ENCODE assay signal across 8 cellular contexts in the genomic region with DNA sequence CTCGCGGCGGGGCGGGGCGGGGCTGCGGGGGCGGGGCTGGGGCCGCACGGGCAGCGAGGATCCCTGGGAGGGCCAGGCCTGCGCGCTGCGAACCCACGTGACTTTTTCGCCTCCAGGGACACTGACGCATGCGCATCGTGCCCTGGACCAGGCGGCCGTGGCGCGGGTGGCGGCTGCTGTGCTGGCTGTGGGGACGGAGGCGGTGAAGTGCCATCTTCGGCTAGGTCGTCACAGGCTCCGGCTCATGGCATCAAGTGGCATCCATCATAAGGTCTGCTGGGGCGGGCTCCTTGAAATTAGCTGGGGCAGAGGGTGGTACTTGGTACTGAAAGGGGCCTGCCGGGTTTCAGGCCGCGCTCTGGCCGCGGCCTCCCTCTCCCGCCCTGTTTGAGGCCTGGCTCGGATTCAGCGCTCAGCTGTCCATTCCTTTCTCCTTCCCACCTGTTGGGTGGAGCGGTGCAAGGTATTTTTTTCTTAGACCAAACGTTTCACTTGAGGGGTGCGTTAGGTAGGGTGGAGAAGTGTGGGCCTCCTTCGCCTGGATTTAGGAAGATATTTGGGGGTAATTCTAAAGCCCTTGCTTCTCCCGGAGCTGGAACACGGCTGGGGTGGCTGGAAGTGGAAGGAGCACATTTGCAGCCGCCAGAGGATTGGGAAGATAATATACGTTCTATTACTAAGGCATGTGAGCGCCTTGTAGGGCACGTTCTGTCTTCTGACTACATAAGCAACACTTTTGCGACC. TPM values are rescaled to one million over a fixed set of nuclear protein-coding genes. Genes with fewer than 3 reads are reported as not detected.
DNase-seq lines count a peak whose midpoint lies in the region; ATAC-seq and TF ChIP-seq lines count a peak whose summit lies in the region.

A gene with protein sequence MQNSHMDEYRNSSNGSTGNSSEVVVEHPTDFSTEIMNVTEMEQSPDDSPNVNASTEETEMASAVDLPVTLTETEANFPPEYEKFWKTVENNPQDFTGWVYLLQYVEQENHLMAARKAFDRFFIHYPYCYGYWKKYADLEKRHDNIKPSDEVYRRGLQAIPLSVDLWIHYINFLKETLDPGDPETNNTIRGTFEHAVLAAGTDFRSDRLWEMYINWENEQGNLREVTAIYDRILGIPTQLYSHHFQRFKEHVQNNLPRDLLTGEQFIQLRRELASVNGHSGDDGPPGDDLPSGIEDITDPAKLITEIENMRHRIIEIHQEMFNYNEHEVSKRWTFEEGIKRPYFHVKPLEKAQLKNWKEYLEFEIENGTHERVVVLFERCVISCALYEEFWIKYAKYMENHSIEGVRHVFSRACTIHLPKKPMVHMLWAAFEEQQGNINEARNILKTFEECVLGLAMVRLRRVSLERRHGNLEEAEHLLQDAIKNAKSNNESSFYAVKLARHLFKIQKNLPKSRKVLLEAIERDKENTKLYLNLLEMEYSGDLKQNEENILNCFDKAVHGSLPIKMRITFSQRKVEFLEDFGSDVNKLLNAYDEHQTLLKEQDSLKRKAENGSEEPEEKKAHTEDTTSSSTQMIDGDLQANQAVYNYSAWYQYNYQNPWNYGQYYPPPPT (plus strand): TSS at position 138 of the 744 bp plus-strand sequence. CDS start 11,124 bp downstream, outside the sequence.

- no peak within 1 kb of the TSS for H2BK20ac ChIP-seq in IMR-90 (ENCODE audit: low read depth, low read length)

- WGBS in IMR-90 (ENCODE audit: extremely low coverage in 2 of 2, insufficient read length in 1 of 2), 2 experiments = 0% methylated on average over 10 of the region's 48 CpGs; no CpG with 5 or more reads in 1 of the 2 experiments

- peak; percentile 90 for TF ChIP-seq POLR2A in IMR-90 (IDR thresholded peaks at IDR 0.05; ENCODE audit: low read depth, low read length)

- H3K27me3 ChIP-seq in IMR-90 (ENCODE audit: control insufficient read depth, insufficient read depth, low read length) = no peaks in the 10 kb centered on the region
- no peaks in the 10 kb centered on the region for H3K27me3 ChIP-seq in mononuclear cell (ENCODE audit: insufficient read depth, low read length)

- peak within 1 kb of the TSS; percentile 30 for H3K18ac ChIP-seq in IMR-90 (ENCODE audit: low read depth, low read length)

- intact Hi-C loops in IMR-90 (cut with micrococcal nuclease) (loop anchor here (1.0 kb wide), 1 partner anchor 169 kb away; a partner anchor contains a TSS), OCI-LY7 (cut with micrococcal nuclease; ENCODE audit: unreplicated experiment) (loop anchor here (2.0 to 5.0 kb wide), 3 partner anchors 51 to 168 kb away; a partner anchor contains a TSS)

- H2BK120ac ChIP-seq in IMR-90 (ENCODE audit: low read depth, low read length) = 0 out of 2 replicates have a peak within 1 kb of the TSS, but pooled peaks have one; percentile 11

- H3K36me3 ChIP-seq in IMR-90 (ENCODE audit: control insufficient read depth, insufficient read depth, low read length) (no peaks in the 10 kb centered on the region), OCI-LY7 (ENCODE audit: insufficient read depth, low read length) (peaks cover 25% of the 10 kb centered on the region)

- H3K4me1 ChIP-seq in IMR-90 (ENCODE audit: control insufficient read depth, insufficient read depth, low read length) = no peaks in the 10 kb centered on the region
- H3K4me1 ChIP-seq in OCI-LY7 (ENCODE audit: insufficient read depth, low read length, poor library complexity, severe bottlenecking) = peaks cover 37% of the 10 kb centered on the region
- peaks cover 36% of the 10 kb centered on the region for H3K4me1 ChIP-seq in mononuclear cell (ENCODE audit: insufficient read depth, low read length)

- peak within 1 kb of the TSS; percentile 55 to 91 for H4K8ac ChIP-seq in IMR-90 (ENCODE audit: low read depth in 2 of 2, low read length in 2 of 2)

- POLR2A ChIA-PET in IMR-90 (lab: Charles Lee; ENCODE audit: unreplicated experiment) = interaction anchor here (0.6 kb wide), 1 partner anchor 156 kb away, joined by 3 read pairs; no protein-coding TSS in a partner anchor
- POLR2A ChIA-PET in OCI-LY7 (lab: Charles Lee) = interaction anchor here (1.0 to 2.0 kb wide), 11 partner anchors 11 to 187 kb away, joined by 3 to 6 read pairs (median 5); a partner anchor contains a TSS

- H3K23ac ChIP-seq in IMR-90 (ENCODE audit: low read depth, low read length) = peak within 1 kb of the TSS; percentile 95

- H4K20me1 ChIP-seq in IMR-90 (ENCODE audit: insufficient read depth, low read length) (peaks cover 48% of the 10 kb centered on the region), OCI-LY7 (ENCODE audit: insufficient read depth, low read length) (peaks cover 16% of the 10 kb centered on the region; the same call in 1 of the 2 replicates)

- H3K27ac ChIP-seq in IMR-90 (ENCODE audit: insufficient read depth, low read length) = peak within 1 kb of the TSS; percentile 68
- peak within 1 kb of the TSS; percentile 58 for H3K27ac ChIP-seq in OCI-LY7 (ENCODE audit: low read depth, low read length, poor library complexity, severe bottlenecking)

- H2BK5ac ChIP-seq in IMR-90 (ENCODE audit: low read depth, low read length, poor library complexity, severe bottlenecking) = peak within 1 kb of the TSS; percentile 62

- H3K9me1 ChIP-seq in IMR-90 (ENCODE audit: insufficient read depth, low read length) = 0 out of 2 replicates have a peak, but pooled peaks cover 3% of the 10 kb centered on the region

- no peak for TF ChIP-seq CTCF in IMR-90 (conservative IDR thresholded peaks at IDR 0.05; ENCODE audit: low read depth, low read length)
- no peak for TF ChIP-seq CTCF in OCI-LY7 (conservative IDR thresholded peaks at IDR 0.05; ENCODE audit: low read length)
- TF ChIP-seq CTCF in epithelial cell of esophagus (IDR thresholded peaks at IDR 0.05; ENCODE audit: insufficient read depth, low read depth, low read length, missing control alignments) = no peak

- H3K4me2 ChIP-seq in IMR-90 (ENCODE audit: low read depth, low read length) = peak within 1 kb of the TSS; percentile 83
- H3K4me2 ChIP-seq in OCI-LY7 (ENCODE audit: low read length) = peak within 1 kb of the TSS; percentile 85

- H2AK5ac ChIP-seq in IMR-90 (ENCODE audit: low read depth, low read length) = peak within 1 kb of the TSS; percentile 86

- no peak for TF ChIP-seq RAD21 in IMR-90 (IDR thresholded peaks at IDR 0.05; ENCODE audit: low read length)

- BruUV-seq in IMR-90 (replicated peaks; lab: Mats Ljungman, UMichigan) = TSS peak; percentile 53
- BruUV-seq in OCI-LY7 (replicated peaks; lab: Mats Ljungman, UMichigan) = TSS peak; percentile 56

- in situ Hi-C loops in IMR-90 (cut with MboI; ENCODE audit: low sequenced_read_pairs) = no loop called here

- H4K91ac ChIP-seq in IMR-90 (ENCODE audit: insufficient read depth, low read depth, low read length) = peak within 1 kb of the TSS; percentile 57; the same call in 1 of the 2 replicates

- H3K9me2 ChIP-seq in OCI-LY7 (ENCODE audit: insufficient read depth, low read length) = no peaks in the 10 kb centered on the region

- CTCF ChIA-PET in IMR-90 (lab: Yijun Ruan, JAX) (no interaction called here), OCI-LY7 (lab: Charles Lee; ENCODE audit: unreplicated experiment) (interaction anchor here (0.9 kb wide), 1 partner anchor 122 kb away, joined by 3 read pairs; a partner anchor contains a TSS)

- peak within 1 kb of the TSS; percentile 97 for H3K14ac ChIP-seq in IMR-90 (replicated peaks; ENCODE audit: low read depth, low read length)

- H3K9me3 ChIP-seq in IMR-90 (ENCODE audit: control insufficient read depth, insufficient read depth, low read length) (no peaks in the 10 kb centered on the region), OCI-LY7 (ENCODE audit: low read length) (no peaks in the 10 kb centered on the region), mononuclear cell (ENCODE audit: low read depth, low read length) (no peaks in the 10 kb centered on the region)

- H3K79me1 ChIP-seq in IMR-90 (ENCODE audit: low read depth in 1 of 2, low read length in 2 of 2) = peaks cover under 1 to 19% of the 10 kb centered on the region in 2 experiments; a peak in 2 of 4 replicates

- peak within 1 kb of the TSS; percentile 83 for H4K5ac ChIP-seq in IMR-90 (ENCODE audit: low read depth, low read length)

- H2AFZ ChIP-seq in IMR-90 (replicated peaks; ENCODE audit: low read length, poor library complexity) (peak within 1 kb of the TSS; percentile 99), OCI-LY7 (ENCODE audit: low read length) (peak within 1 kb of the TSS; percentile 100)

- peak within 1 kb of the TSS; percentile 98 for H2AK9ac ChIP-seq in IMR-90 (replicated peaks; ENCODE audit: low read depth, low read length, poor library complexity)

- peak; percentile 61 for DNase-seq in DMS114 treated with DMSO at 0.1 percent for 48 hours (lab: John Stamatoyannopoulos, UW; ENCODE audit: unreplicated experiment)
- DNase-seq in IMR-90 = peak; percentile 88
- DNase-seq in OCI-LY7 (ENCODE audit: low spot score) = peak; percentile 96
- peak; percentile 91 for DNase-seq in activated T-cell treated with anti-CD3 and anti-CD28 coated beads for 4 hours
- DNase-seq in epithelial cell of esophagus (ENCODE audit: low read depth) = peak; percentile 94
- DNase-seq in stimulated activated CD8-positive, alpha-beta memory T cell treated with anti-CD3 and anti-CD28 coated beads, Interleukin-2, amount 100 ng/mL, for 48 hours (ENCODE audit: low read depth in 2 of 2) = peak; percentile 92 to 95

- no peak within 1 kb of the TSS for H2BK15ac ChIP-seq in IMR-90 (ENCODE audit: low read depth, low read length)

- H3K79me2 ChIP-seq in OCI-LY7 (ENCODE audit: insufficient read depth, low read depth, low read length) = peaks cover 51% of the 10 kb centered on the region

- dilution Hi-C loops in IMR-90 (cut with HindIII; ENCODE audit: low sequenced_read_pairs, unreplicated experiment) = no loop called here

- H3K9ac ChIP-seq in IMR-90 (ENCODE audit: low read depth, low read length) = peak within 1 kb of the TSS; percentile 72

- H3K56ac ChIP-seq in IMR-90 (ENCODE audit: extremely low read depth, insufficient read depth, low read length) = peak within 1 kb of the TSS; percentile 90

- H3K4me3 ChIP-seq in IMR-90 (ENCODE audit: insufficient read depth, low read depth, low read length) (peak within 1 kb of the TSS; percentile 70), OCI-LY7 (ENCODE audit: low read depth, low read length, poor library complexity, severe bottlenecking) (peak within 1 kb of the TSS; percentile 87), epithelial cell of esophagus (ENCODE audit: low read length) (peak within 1 kb of the TSS; percentile 91), mononuclear cell (ENCODE audit: low read length) (peak within 1 kb of the TSS; percentile 92)

- H3K4ac ChIP-seq in IMR-90 (ENCODE audit: low read depth, low read length) = peak within 1 kb of the TSS; percentile 82

- ATAC-seq in GM21529 (IDR thresholded peaks at IDR 0.05; ENCODE audit: unreplicated experiment) (peak; percentile 85), IMR-90 (ENCODE audit: low read depth) (peak; percentile 97)

RNA-seq across cellular contexts. Expression of the gene that starts here (rescaled TPM):
- total RNA-seq in IMR-90 (2012; rRNA removed) = 25.6 and 29.6 TPM in 2 replicates
- polyA plus RNA-seq in IMR-90 (2012; rRNA removed) = 13.1 and 18.1 TPM in 2 replicates
- polyA plus RNA-seq in IMR-90 (2012; cell fraction: cytosol; rRNA removed) = 8.2 and 10.1 TPM in 2 replicates
- polyA plus RNA-seq in IMR-90 (2012; cell fraction: nucleus; rRNA removed; ENCODE audit: low replicate concordance) = 90.5 and 241 TPM in 2 replicates
- 39.5 and 43.5 TPM in 2 replicates for total RNA-seq in OCI-LY7 (2014; rRNA removed; shearing (Covaris generic))
- total RNA-seq in OCI-LY7 (2022) = 41.8 and 47.8 TPM in 2 replicates
- total RNA-seq in mononuclear cell = 59.8 TPM

Comparison
In these comparisons a context has a peak if more than half of its experiments do, and no peak if none do; other contexts are left out.
1. Peak in every context shown above with its lines: DNase-seq, ATAC-seq, H3K4me3 ChIP-seq and H3K27ac ChIP-seq.